In the genomic region with DNA sequence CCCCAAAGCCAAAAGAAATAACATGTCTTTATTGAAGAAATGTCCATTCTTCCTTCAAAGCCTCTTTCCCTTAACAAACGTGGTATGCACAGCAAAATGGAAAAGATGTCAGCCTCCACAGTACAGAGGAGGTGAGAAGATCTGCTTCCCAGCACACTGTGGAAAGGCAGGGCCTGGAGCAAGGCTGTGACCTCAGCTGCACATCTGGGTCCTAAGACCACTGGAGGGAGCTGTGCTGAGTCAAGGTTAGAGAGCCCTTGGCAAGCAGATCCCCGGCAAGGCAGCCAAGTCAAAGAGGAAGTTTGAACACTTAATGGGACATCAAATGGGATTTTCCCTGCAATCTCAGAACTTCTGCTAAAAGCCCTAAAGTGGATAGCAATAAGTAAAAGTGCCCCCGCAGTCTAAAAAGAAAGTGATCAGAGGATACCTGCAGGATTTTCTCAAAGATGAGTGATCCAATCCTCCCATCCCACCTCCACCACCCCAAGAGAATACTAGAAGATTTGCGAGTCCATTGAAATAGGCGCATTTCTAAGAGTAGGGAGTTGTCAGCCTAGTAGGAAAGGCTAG, we compare ENCODE assay signal across 9 cellular contexts. TPM values are rescaled to one million over a fixed set of nuclear protein-coding genes. Genes with fewer than 3 reads are reported as not detected.
A peak's percentile ranks its signal among the peaks of the same experiment; 100 is the strongest.
DNase-seq lines count a peak whose midpoint lies in the region; ATAC-seq and TF ChIP-seq lines count a peak whose summit lies in the region.
"Had no signal": no experiment of that assay in that cellular context is flagged by ENCODE, and none has a peak within 500 bp of the region (broad histone marks: within the 10 kb centered on the region; RNA-seq: fewer than 3 reads in every experiment).

No MANE protein-coding gene starts in this region.

- H3K36me3 ChIP-seq in OCI-LY3 (replicated peaks; ENCODE audit: low read depth, low read length): no peaks in the 10 kb centered on the region
- no peaks in the 10 kb centered on the region for H3K36me3 ChIP-seq in neural progenitor cell

- H3K4me1 Mint-ChIP-seq in neural progenitor cell: peaks cover 57% of the 10 kb centered on the region
- H3K4me1 Mint-ChIP-seq: central memory CD8-positive, alpha-beta T cell had no signal

- peaks cover 7% of the 10 kb centered on the region for H3K9me3 Mint-ChIP-seq in neural progenitor cell
- H3K9me3 Mint-ChIP-seq: central memory CD8-positive, alpha-beta T cell had no signal

- POLR2A ChIA-PET in AG04449 (lab: Yijun Ruan, JAX): no interaction called here

- H3F3A ChIP-seq in neural progenitor cell (ENCODE audit: low read depth): peaks cover 37% of the 10 kb centered on the region

- CTCF ChIA-PET in AG04449 (lab: Yijun Ruan, JAX): interaction anchor here (1.0 to 2.7 kb wide), 5 partner anchors 8 to 105 kb away, joined by 3 to 19 read pairs (median 7); no protein-coding TSS in a partner anchor

- peaks cover 30% of the 10 kb centered on the region for H3K27me3 ChIP-seq in OCI-LY3 (ENCODE audit: low read depth, low read length)
- H3K27me3 ChIP-seq in neural progenitor cell: no peaks in the 10 kb centered on the region

- peaks cover 4% of the 10 kb centered on the region for H3K36me3 Mint-ChIP-seq in neural progenitor cell

- peaks cover 5% of the 10 kb centered on the region for H3K27me3 Mint-ChIP-seq in neural progenitor cell (ENCODE audit: insufficient read depth, low read depth)

- no peak for ATAC-seq in HG03039 (IDR thresholded peaks at IDR 0.05; ENCODE audit: unreplicated experiment)

- peak overlapping the region; percentile 51 for H3K4me3 Mint-ChIP-seq in neural progenitor cell
- H3K4me3 Mint-ChIP-seq: central memory CD8-positive, alpha-beta T cell had no signal

- no peak for TF ChIP-seq POLR2A in erythroblast (IDR thresholded peaks at IDR 0.05; ENCODE audit: low read length)

- peak; percentile 19 for TF ChIP-seq CTCF in AG04449 (IDR thresholded peaks at IDR 0.05; ENCODE audit: insufficient read depth, low read length, missing control alignments)
- TF ChIP-seq CTCF in GM12872 (IDR thresholded peaks at IDR 0.05; ENCODE audit: insufficient read depth, low read depth, low read length): peak; percentile 64
- TF ChIP-seq CTCF in OCI-LY3 (IDR thresholded peaks at IDR 0.05; ENCODE audit: low read depth, low read length): peak; percentile 83
- TF ChIP-seq CTCF in neural progenitor cell (IDR thresholded peaks at IDR 0.05): peak; percentile 43

- H3K9me3 ChIP-seq in OCI-LY3 (ENCODE audit: insufficient read depth, low read length) (no peaks in the 10 kb centered on the region), neural progenitor cell (ENCODE audit: low read depth) (no peaks in the 10 kb centered on the region)

- DNase-seq in AG04449 (ENCODE audit: low read depth, low spot score) (no peak), erythroblast (lab: John Stamatoyannopoulos, UW) (peak; percentile 47 to 56), neural progenitor cell (ENCODE audit: low spot score) (peak; percentile 53)
- no peak for DNase-seq in activated CD4-positive, CD25-positive, alpha-beta regulatory T cell treated with anti-CD3 and anti-CD28 coated beads, Interleukin-2, amount 50 U/mL, for 72 hours
- no peak for DNase-seq in activated effector memory CD4-positive, alpha-beta T cell treated with anti-CD3 and anti-CD28 coated beads, Interleukin-2, amount 50 U/mL, for 16 hours

- no peaks in the 10 kb centered on the region for H3K79me2 ChIP-seq in OCI-LY3 (ENCODE audit: low read length)
- H3K79me2 ChIP-seq in neural progenitor cell (ENCODE audit: low read depth): no peaks in the 10 kb centered on the region

- H3K4me1 ChIP-seq in OCI-LY3 (ENCODE audit: low read length) (peaks cover 8% of the 10 kb centered on the region), neural progenitor cell (peaks cover 32% of the 10 kb centered on the region)

- H3K4me2 ChIP-seq in OCI-LY3 (ENCODE audit: low read length) (peak overlapping the region; percentile 35), neural progenitor cell (no peak overlapping the region)

- H2AFZ ChIP-seq in OCI-LY3 (ENCODE audit: low read depth, low read length): no peak overlapping the region
- no peak overlapping the region for H2AFZ ChIP-seq in neural progenitor cell (replicated peaks)

- no peak overlapping the region for H3K27ac ChIP-seq in OCI-LY3 (ENCODE audit: low read length)
- H3K27ac ChIP-seq in neural progenitor cell: no peak overlapping the region

- H4K20me1 ChIP-seq in OCI-LY3 (ENCODE audit: insufficient read depth, low read length): no peaks in the 10 kb centered on the region
- H4K20me1 ChIP-seq in neural progenitor cell (ENCODE audit: low read depth): no peaks in the 10 kb centered on the region

- H3K9ac ChIP-seq in OCI-LY3 (ENCODE audit: low read length) (no peak overlapping the region), neural progenitor cell (no peak overlapping the region)

- H3K27ac Mint-ChIP-seq in neural progenitor cell: peak overlapping the region; percentile 95

- H3K4me3 ChIP-seq in AG04449 (ENCODE audit: low read depth, low read length) (no peak overlapping the region), OCI-LY3 (ENCODE audit: low read length) (no peak overlapping the region), neural progenitor cell (no peak overlapping the region)

RNA-seq across cellular contexts. Expression of a gene that starts 39.4 kb away (rescaled TPM):
- total RNA-seq in neural progenitor cell (ENCODE audit: low replicate concordance): 2.2 and 5.0 TPM in 2 replicates

RNA-seq across cellular contexts. Expression of a gene that starts 42.7 kb away (rescaled TPM):
- total RNA-seq in neural progenitor cell (ENCODE audit: low replicate concordance): not detected in 2 replicates

RNA-seq across cellular contexts. Expression of a gene that starts 53.4 kb away (rescaled TPM):
- total RNA-seq in neural progenitor cell (ENCODE audit: low replicate concordance): 0.46 TPM in 1 of 2 replicates, not detected in the other

Comparison
In these comparisons a context has a peak if more than half of its experiments do, and no peak if none do; other contexts are left out.
1. DNase-seq: peak in erythroblast (2 of 2) and neural progenitor cell (single experiment); none in AG04449 (single experiment), activated CD4-positive, CD25-positive, alpha-beta regulatory T cell treated with anti-CD3 and anti-CD28 coated beads, Interleukin-2, amount 50 U/mL, for 72 hours (single experiment) and activated effector memory CD4-positive, alpha-beta T cell treated with anti-CD3 and anti-CD28 coated beads, Interleukin-2, amount 50 U/mL, for 16 hours (single experiment).
2. CTCF ChIP-seq: peak in every context shown above with its lines; median percentile 83 in OCI-LY3; 64 in GM12872; 43 in neural progenitor cell; 19 in AG04449.